In genomic region chr1:156725683-156726280, GRCh38 we compare ENCODE assay signal across 8 cellular contexts. TPM values are rescaled to one million over a fixed set of nuclear protein-coding genes. Genes with fewer than 3 reads are reported as not detected.
DNase-seq lines count a peak whose midpoint lies in the region; ATAC-seq and TF ChIP-seq lines count a peak whose summit lies in the region.

No MANE protein-coding gene starts in this region.

- TF ChIP-seq CTCF in chondrocyte (IDR thresholded peaks at IDR 0.05) = peak; percentile 93

- no peaks in the 10 kb centered on the region for H3K27me3 Mint-ChIP-seq in chondrocyte (ENCODE audit: low read depth)

- no peak overlapping the region for H3K4me3 Mint-ChIP-seq in chondrocyte (ENCODE audit: unreplicated experiment)

- peaks cover 19% of the 10 kb centered on the region for H3K36me3 Mint-ChIP-seq in chondrocyte (ENCODE audit: low read depth)

- ATAC-seq in HG02885 (IDR thresholded peaks at IDR 0.05; ENCODE audit: poor library complexity, unreplicated experiment) = peak; percentile 32
- peak; percentile 19 to 22 for ATAC-seq in activated CD4-positive, CD25-positive, alpha-beta regulatory T cell treated with anti-CD3 and anti-CD28 coated beads, Interleukin-2, amount 50 U/mL, for 24 hours
- ATAC-seq in HG03457 (IDR thresholded peaks at IDR 0.05; ENCODE audit: unreplicated experiment) = no peak

- no peak overlapping the region for H3K27ac Mint-ChIP-seq in chondrocyte (ENCODE audit: unreplicated experiment)

- H3K9me3 Mint-ChIP-seq in chondrocyte (ENCODE audit: low read depth) = no peaks in the 10 kb centered on the region

- DNase-seq in ELR (ENCODE audit: low read depth) (peak; percentile 93), NCI-H446 (lab: John Stamatoyannopoulos, UW) (peak; percentile 52 to 86), chondrocyte (ENCODE audit: low spot score) (no peak), left kidney (ENCODE audit: low read depth, low spot score) (peak; percentile 95)
- peak; percentile 86 for DNase-seq in stimulated activated CD4-positive, alpha-beta T cell treated with anti-CD3 and anti-CD28 coated beads, Interleukin-15, amount 100 ng/mL, for 24 hours

- peaks cover 15% of the 10 kb centered on the region for H3K4me1 Mint-ChIP-seq in chondrocyte (ENCODE audit: low read depth)

RNA-seq across cellular contexts. Expression of gene METTL25B, which starts 2.5 kb away (rescaled TPM):
- 11.4 to 17.1 TPM (median 14.1 TPM) in 3 replicates for total RNA-seq in chondrocyte

RNA-seq across cellular contexts. Expression of gene ISG20L2, which starts 2.8 kb away (rescaled TPM):
- 22.3 to 45.7 TPM (median 23.7 TPM) in 3 replicates for total RNA-seq in chondrocyte

RNA-seq across cellular contexts. Expression of gene MRPL24, which starts 15.1 kb away (rescaled TPM):
- total RNA-seq in chondrocyte = 38.6 to 58.3 TPM (median 40.3 TPM) in 3 replicates

RNA-seq across cellular contexts. Expression of gene CRABP2, which starts 20.4 kb away (rescaled TPM):
- 88.7 to 193 TPM (median 93.5 TPM) in 3 replicates for total RNA-seq in chondrocyte

RNA-seq across cellular contexts. Expression of gene HDGF, which starts 25.7 kb away (rescaled TPM):
- 136 to 143 TPM (median 140 TPM) in 3 replicates for total RNA-seq in chondrocyte
